In genomic region chr6:693737-694038, GRCh38 we compare ENCODE assay signal across 9 cellular contexts. TPM values are rescaled to one million over a fixed set of nuclear protein-coding genes. Genes with fewer than 3 reads are reported as not detected.
DNase-seq lines count a peak whose midpoint lies in the region; ATAC-seq, FAIRE-seq and TF ChIP-seq lines count a peak whose summit lies in the region.
"Had no signal": no experiment of that assay in that cellular context is flagged by ENCODE, and none has a peak within 500 bp of the region (broad histone marks: within the 10 kb centered on the region; RNA-seq: fewer than 3 reads in every experiment).

No MANE protein-coding gene starts in this region.

- H2AFZ ChIP-seq in neuronal stem cell (ENCODE audit: low read length), result peak overlapping the region; percentile 92

- peaks cover 6% of the 10 kb centered on the region for H3K79me1 ChIP-seq in neuronal stem cell (ENCODE audit: low read depth, low read length)

- H3K9ac ChIP-seq in neuronal stem cell (ENCODE audit: low read depth, low read length, poor library complexity), result peak overlapping the region; percentile 89

- H2BK12ac ChIP-seq in neuronal stem cell (ENCODE audit: low read length), result no peak overlapping the region

- H2BK15ac ChIP-seq in neuronal stem cell (ENCODE audit: low read length), result no peak overlapping the region

- no peak overlapping the region for H2AK5ac ChIP-seq in neuronal stem cell (ENCODE audit: low read depth, low read length)

- no peak overlapping the region for H2BK5ac ChIP-seq in neuronal stem cell (ENCODE audit: low read length)

- H3K27ac ChIP-seq in CD8-positive, alpha-beta T cell (ENCODE audit: low read depth, low read length), result no peak overlapping the region
- H3K27ac ChIP-seq in ectodermal cell (ENCODE audit: insufficient read depth, low read depth, low read length, poor library complexity, severe bottlenecking) (no peak overlapping the region), neuronal stem cell (replicated peaks; ENCODE audit: low read length) (no peak overlapping the region)

- no peak for DNase-seq in CD8-positive, alpha-beta T cell
- DNase-seq in NB4 (ENCODE audit: low read depth), result no peak
- no peak for DNase-seq in neuronal stem cell (ENCODE audit: low spot score)
- DNase-seq in GM19239 (ENCODE audit: insufficient read length, low spot score), result no peak
- DNase-seq in ureter (ENCODE audit: low spot score), result no peak

- no peak overlapping the region for H3K23ac ChIP-seq in neuronal stem cell (ENCODE audit: low read depth, low read length, poor library complexity)

- H3K14ac ChIP-seq in neuronal stem cell (ENCODE audit: low read length), result peak overlapping the region; percentile 42

- intact Hi-C loops in CD8-positive, alpha-beta T cell (cut with DNase I, micrococcal nuclease), result loop anchor here (1.0 to 10.0 kb wide), 4 partner anchors 18 to 401 kb away; partner anchors contain the start of genes DUSP22 (in 2 of the 2) and IRF4 (in 1 of the 2)

- H3K9me3 Mint-ChIP-seq in CD8-positive, alpha-beta T cell, result no peaks in the 10 kb centered on the region

- peak overlapping the region; percentile 95 for H3K4me3 Mint-ChIP-seq in CD8-positive, alpha-beta T cell

- no peak overlapping the region for H4K8ac ChIP-seq in neuronal stem cell (ENCODE audit: low read depth, low read length)

- POLR2A ChIA-PET in CD8-positive, alpha-beta T cell (lab: Charles Lee), result interaction anchor here (1.7 to 2.4 kb wide), 2 partner anchors 11 to 18 kb away, joined by 6 to 8 read pairs; no protein-coding TSS in a partner anchor

- H3K27me3 ChIP-seq in CD8-positive, alpha-beta T cell (ENCODE audit: insufficient read depth, low read length), result no peaks in the 10 kb centered on the region
- H3K27me3 ChIP-seq in ectodermal cell (ENCODE audit: control insufficient read depth, insufficient read depth, low read length, poor library complexity, severe bottlenecking) (no peaks in the 10 kb centered on the region), neuronal stem cell (ENCODE audit: control insufficient read depth in 3 of 3, insufficient read depth in 3 of 3, low read depth in 1 of 3, low read length in 3 of 3) (no peaks in the 10 kb centered on the region)

- peak overlapping the region; percentile 69 for H3K4me2 ChIP-seq in neuronal stem cell (ENCODE audit: insufficient read depth, low read length, poor library complexity, severe bottlenecking)

- H3K27ac Mint-ChIP-seq in CD8-positive, alpha-beta T cell, result no peak overlapping the region

- H3K36me3 Mint-ChIP-seq in CD8-positive, alpha-beta T cell, result peaks cover 13% of the 10 kb centered on the region

- H3K18ac ChIP-seq in neuronal stem cell (ENCODE audit: low read length), result no peak overlapping the region

- H2BK120ac ChIP-seq in neuronal stem cell (ENCODE audit: low read depth, low read length), result no peak overlapping the region

- no peaks in the 10 kb centered on the region for H3K36me3 ChIP-seq in CD8-positive, alpha-beta T cell (ENCODE audit: insufficient read depth, low read length)
- no peaks in the 10 kb centered on the region for H3K36me3 ChIP-seq in ectodermal cell (ENCODE audit: control insufficient read depth, insufficient read depth, low read length)
- peaks cover 5 to 16% of the 10 kb centered on the region in 2 donors for H3K36me3 ChIP-seq in neuronal stem cell (replicated peaks in 1 of 2; ENCODE audit: control insufficient read depth in 2 of 2, insufficient read depth in 2 of 2, low read length in 2 of 2)

- H3K9me3 ChIP-seq in CD8-positive, alpha-beta T cell (ENCODE audit: low read length), result no peaks in the 10 kb centered on the region
- H3K9me3 ChIP-seq in ectodermal cell (ENCODE audit: control insufficient read depth, low read length) (no peaks in the 10 kb centered on the region), neuronal stem cell (replicated peaks in 1 of 2; ENCODE audit: control insufficient read depth in 2 of 2, insufficient read depth in 1 of 2, low read depth in 1 of 2, low read length in 2 of 2) (no peaks in the 10 kb centered on the region)

- peaks cover 19% of the 10 kb centered on the region for H3K4me1 ChIP-seq in CD8-positive, alpha-beta T cell (ENCODE audit: insufficient read depth, low read length)
- H3K4me1 ChIP-seq in ectodermal cell (ENCODE audit: control insufficient read depth, insufficient read depth, low read length) (no peaks in the 10 kb centered on the region), neuronal stem cell (ENCODE audit: control insufficient read depth in 2 of 2, insufficient read depth in 1 of 2, low read depth in 1 of 2, low read length in 2 of 2) (peaks cover 2 to 7% of the 10 kb centered on the region in 2 donors)

- no peak overlapping the region for H4K91ac ChIP-seq in neuronal stem cell (ENCODE audit: low read depth, low read length, poor library complexity)

- CTCF ChIA-PET in CD8-positive, alpha-beta T cell (lab: Charles Lee), result interaction anchor here (1.5 kb wide), 1 partner anchor 28 kb away, joined by 7 read pairs; no protein-coding TSS in a partner anchor

- WGBS in ectodermal cell, 2 experiments, result 94 to 95% methylated on average over 12 of the region's 12 CpGs
- no CpG with 5 or more reads among the region's 12 CpGs for WGBS in neuronal stem cell (ENCODE audit: extremely low coverage in 2 of 2, insufficient read length in 2 of 2, insufficient replicate concordance in 1 of 2), 2 donors

- H3K4me1 Mint-ChIP-seq in CD8-positive, alpha-beta T cell (ENCODE audit: low read depth), result peaks cover 26% of the 10 kb centered on the region

- no peak for TF ChIP-seq POLR2A in NB4 (IDR thresholded peaks at IDR 0.05; ENCODE audit: extremely low read depth, insufficient read length)

- peak overlapping the region; percentile 89 for H3K4me3 ChIP-seq in CD8-positive, alpha-beta T cell (ENCODE audit: low read depth, low read length)
- H3K4me3 ChIP-seq in NB4 (ENCODE audit: low read depth, low read length), result peak overlapping the region; percentile 87
- H3K4me3 ChIP-seq in ectodermal cell (ENCODE audit: insufficient read depth, low read depth, low read length), result peak overlapping the region; percentile 65
- H3K4me3 ChIP-seq in neuronal stem cell (ENCODE audit: low read length in 2 of 2), result peak overlapping the region; percentile 96

- ATAC-seq in CD8-positive, alpha-beta T cell, result no peak
- ATAC-seq in HG02840 (IDR thresholded peaks at IDR 0.05; ENCODE audit: low FRiP score, unreplicated experiment) (no peak), GM19351 (IDR thresholded peaks at IDR 0.05; ENCODE audit: unreplicated experiment) (no peak)

- FAIRE-seq in GM19239 (lab: Jason Lieb, UNC), result no peak

- H3K27me3 Mint-ChIP-seq in CD8-positive, alpha-beta T cell (ENCODE audit: low read depth), result no peaks in the 10 kb centered on the region

- H3K4ac ChIP-seq in neuronal stem cell (ENCODE audit: low read length), result no peak overlapping the region

- no peak for TF ChIP-seq CTCF in CD8-positive, alpha-beta T cell (IDR thresholded peaks at IDR 0.05)
- TF ChIP-seq CTCF in NB4 (IDR thresholded peaks at IDR 0.05; ENCODE audit: low read depth, low read length), result no peak

RNA-seq across cellular contexts. Expression of gene EXOC2, which starts 0.7 kb away (rescaled TPM):
- 10 to 100 TPM; 19.3 to 21.2 TPM for total RNA-seq in CD8-positive, alpha-beta T cell
- polyA plus RNA-seq in ectodermal cell (2013, experiment 1 of 4), result 34.9 TPM
- polyA plus RNA-seq in ectodermal cell (2013, experiment 2 of 4), result 36.9 TPM
- polyA plus RNA-seq in ectodermal cell (2013, experiment 3 of 4), result 26.4 TPM
- polyA plus RNA-seq in ectodermal cell (2013, experiment 4 of 4), result 26.1 TPM
- 18.9 TPM for polyA plus RNA-seq in neuronal stem cell (2013, experiment 1 of 2)
- 19.1 TPM for polyA plus RNA-seq in neuronal stem cell (2013, experiment 2 of 2)
- 23.6 TPM for total RNA-seq in ureter

RNA-seq across cellular contexts. Expression of gene HUS1B, which starts 36.8 kb away (rescaled TPM):
- 1 to 10 TPM; 2.8 to 4.5 TPM for total RNA-seq in CD8-positive, alpha-beta T cell
- polyA plus RNA-seq in ectodermal cell (2013, experiment 1 of 4), result not detected
- 0.39 TPM for polyA plus RNA-seq in ectodermal cell (2013, experiment 2 of 4)
- not detected for polyA plus RNA-seq in ectodermal cell (2013, experiment 3 of 4)
- not detected for polyA plus RNA-seq in ectodermal cell (2013, experiment 4 of 4)
- polyA plus RNA-seq in neuronal stem cell (2013, experiment 1 of 2), result 0.26 TPM
- polyA plus RNA-seq in neuronal stem cell (2013, experiment 2 of 2), result 0.36 TPM
- total RNA-seq in ureter, result 1.9 TPM
- total RNA-seq: Right ventricle myocardium inferior had no signal
